Comparison of ENCODE assay signal across 1 cellular context in genomic region chr1:52919720-52920199, GRCh38.
TF ChIP-seq lines count a peak whose summit lies in the region.

No MANE protein-coding gene starts in this region.

TF ChIP-seq in liver, 16 proteins besides CTCF, POLR2A, EP300 and RAD21 (continued from another document):
- TF ChIP-seq REST (IDR thresholded peaks at IDR 0.05) (peak; percentile 18), RXRA (IDR thresholded peaks at IDR 0.05) (peak; percentile 84 to 92), FOXA1 (IDR thresholded peaks at IDR 0.05) (peak; percentile 49), TAF1 (conservative IDR thresholded peaks at IDR 0.05) (no peak), SP1 (IDR thresholded peaks at IDR 0.05) (peak; percentile 93), MAX (IDR thresholded peaks at IDR 0.05) (peak; percentile 29)
